In genomic region chrX:47878198-47878597, GRCh38 we compare ENCODE assay signal across 28 cellular contexts.
"Had no signal": no experiment of that assay in that cellular context is flagged by ENCODE, and none has a peak within 500 bp of the region (broad histone marks: within the 10 kb centered on the region; RNA-seq: fewer than 3 reads in every experiment).

No MANE protein-coding gene starts in this region.

- H3K9me3 ChIP-seq: ascending aorta had no signal

- H3K4me3 ChIP-seq: ascending aorta, PC-9 had no signal

- H3K36me3 ChIP-seq: ascending aorta, WERI-Rb-1 had no signal

- DNase-seq: activated CD4-positive, alpha-beta T cell treated with anti-CD3 and anti-CD28 coated beads for 1 hour; activated CD4-positive, alpha-beta T cell treated with anti-CD3 and anti-CD28 coated beads for 48 hours; activated CD4-positive, alpha-beta T cell treated with anti-CD3 and anti-CD28 coated beads, Interleukin-2, amount 50 U/mL, for 48 hours; activated CD4-positive, CD25-positive, alpha-beta regulatory T cell; activated CD8-positive, alpha-beta T cell treated with anti-CD3 and anti-CD28 coated beads, Interleukin-2, amount 10 ng/mL, durations not matched to agents 7 days and 5 days; activated gamma-delta T cell; activated naive CD4-positive, alpha-beta T cell treated with Interleukin-2 at 50 U/mL for 16 hours; activated naive CD8-positive, alpha-beta T cell treated with anti-CD3 and anti-CD28 coated beads, Interleukin-2, amount 10 ng/mL, durations not matched to agents 7 days and 5 days; activated T-cell treated with anti-CD3 and anti-CD28 coated beads, Interleukin-2, amount 50 U/mL, for 24 hours; amygdala; NCI-H1048; NCI-H1105 treated with DMSO at 0.1 percent for 48 hours; NCI-H1436; NCI-H1694; NCI-H1930; NCI-H2081 treated with DMSO at 0.1 percent for 48 hours; NCI-H226; NCI-H446 treated with DMSO at 0.1 percent for 48 hours; NCI-H524 treated with DMSO at 0.1 percent for 48 hours; NK-92 treated with Interleukin-12 subunit alpha and Interleukin-12 subunit beta, amount 100 ng/mL, for 24 hours; PC-9; Right ventricle myocardium superior; SW 1271; T-helper 1 cell; T-helper 2 cell; T-helper 9 cell; WERI-Rb-1 had no signal

- H3K4me1 ChIP-seq: ascending aorta had no signal

- H3K4me2 ChIP-seq: PC-9 had no signal

- H3K27ac ChIP-seq: ascending aorta, PC-9, WERI-Rb-1 had no signal

- H3K27me3 ChIP-seq: ascending aorta had no signal

- ATAC-seq: activated CD8-positive, alpha-beta T cell treated with anti-CD3 and anti-CD28 coated beads, Interleukin-2, amount 10 ng/mL, durations not matched to agents 7 days and 5 days had no signal

- H2AFZ ChIP-seq: PC-9 had no signal
